ENCODE assay signal across 19 cellular contexts in genomic region chr2:235029054-235029453, GRCh38.
"Had no signal": no experiment of that assay in that cellular context is flagged by ENCODE, and none has a peak within 500 bp of the region (broad histone marks: within the 10 kb centered on the region; RNA-seq: fewer than 3 reads in every experiment).

No MANE protein-coding gene starts in this region.

- H3K27me3 ChIP-seq: body of pancreas, transverse colon had no signal

- H3K4me3 ChIP-seq: body of pancreas, lower lobe of right lung, smooth muscle cell, transverse colon had no signal

- H3K36me3 ChIP-seq: lower lobe of right lung, transverse colon had no signal

- H3K9me3 ChIP-seq: body of pancreas, lower lobe of right lung, transverse colon had no signal

- ATAC-seq: activated CD4-positive, alpha-beta T cell treated with anti-CD3 and anti-CD28 coated beads for 36 hours; activated CD8-positive, alpha-beta T cell treated with anti-CD3 and anti-CD28 coated beads for 36 hours; body of pancreas; left colon; lower lobe of right lung; stimulated activated naive CD8-positive, alpha-beta T cell treated with anti-CD3 and anti-CD28 coated beads, Interleukin-15, Interleukin-2, amounts not matched to agents 100 U/mL and 50 U/mL, for 24 hours; T-helper 17 cell had no signal

- H3K27ac ChIP-seq: lower lobe of right lung, transverse colon, WERI-Rb-1 had no signal

- DNase-seq: activated CD4-positive, alpha-beta T cell treated with anti-CD3 and anti-CD28 coated beads for 36 hours; activated CD8-positive, alpha-beta memory T cell treated with anti-CD3 and anti-CD28 coated beads, Interleukin-2, amount 50 U/mL, for 4 hours; activated CD8-positive, alpha-beta T cell treated with anti-CD3 and anti-CD28 coated beads for 36 hours; activated effector memory CD4-positive, alpha-beta T cell treated with anti-CD3 and anti-CD28 coated beads, Interleukin-2, amount 50 U/mL, for 16 hours; activated T-cell treated with anti-CD3 and anti-CD28 coated beads, Interleukin-2, amount 50 U/mL, for 48 hours; body of pancreas; central memory CD4-positive, alpha-beta T cell; cortex of kidney; effector CD8-positive, alpha-beta T cell; foreskin fibroblast; head of caudate nucleus; left colon; lower lobe of right lung; midbrain; stimulated activated naive CD8-positive, alpha-beta T cell treated with anti-CD3 and anti-CD28 coated beads, Interleukin-15, Interleukin-2, amounts not matched to agents 100 U/mL and 50 U/mL, for 24 hours; T-helper 17 cell; transverse colon; WERI-Rb-1 had no signal
